In genomic region chr19:2634228-2634951, GRCh38 we compare ENCODE assay signal across 11 cellular contexts.
DNase-seq lines count a peak whose midpoint lies in the region; TF ChIP-seq lines count a peak whose summit lies in the region.
"Had no signal": no experiment of that assay in that cellular context is flagged by ENCODE, and none has a peak within 500 bp of the region (broad histone marks: within the 10 kb centered on the region; RNA-seq: fewer than 3 reads in every experiment).

No MANE protein-coding gene starts in this region.

- peak overlapping the region; percentile 92 for H3K27ac ChIP-seq in left ventricle myocardium inferior (replicated peaks)
- H3K27ac ChIP-seq: epithelial cell of prostate had no signal

- H3K36me3 ChIP-seq in adipocyte (ENCODE audit: control insufficient read depth, insufficient read depth, low read length, severe bottlenecking) (no peaks in the 10 kb centered on the region), left ventricle myocardium inferior (no peaks in the 10 kb centered on the region)
- H3K36me3 ChIP-seq: tibial nerve had no signal

- intact Hi-C loops in left ventricle myocardium inferior (cut with micrococcal nuclease), result no loop called here

- no peak for DNase-seq in adipocyte (ENCODE audit: low read depth)
- DNase-seq in left ventricle myocardium inferior, result peak; percentile 70
- peak; percentile 39 for DNase-seq in renal cortical epithelial cell (ENCODE audit: low read depth)
- DNase-seq in NCI-H1694 (lab: John Stamatoyannopoulos, UW), result no peak
- DNase-seq in SK-N-DZ (ENCODE audit: low spot score), result no peak
- DNase-seq in middle frontal gyrus (ENCODE audit: extremely low spot score, low spot score), result no peak
- no peak for DNase-seq in SHP77 (lab: John Stamatoyannopoulos, UW)
- DNase-seq: amniotic stem cell had no signal

- H3K4me1 ChIP-seq in adipocyte (ENCODE audit: control insufficient read depth, insufficient read depth, low read length), result peaks cover 42% of the 10 kb centered on the region
- peaks cover 41% of the 10 kb centered on the region for H3K4me1 ChIP-seq in left ventricle myocardium inferior

- H3K9me3 ChIP-seq in adipocyte (ENCODE audit: control insufficient read depth, low read length), result peaks cover 14% of the 10 kb centered on the region
- H3K9me3 ChIP-seq in left ventricle myocardium inferior (replicated peaks), result peaks cover 16% of the 10 kb centered on the region

- TF ChIP-seq CTCF in GM12873 (IDR thresholded peaks at IDR 0.05; ENCODE audit: insufficient read depth, low read depth, low read length, missing control alignments) (peak; percentile 12), left ventricle myocardium inferior (IDR thresholded peaks at IDR 0.05; ENCODE audit: borderline replicate concordance) (no peak)

- H3K9ac ChIP-seq in adipocyte (ENCODE audit: low read length), result peak overlapping the region; percentile 82

- H3K27me3 ChIP-seq in adipocyte (replicated peaks; ENCODE audit: control insufficient read depth, insufficient read depth, low read length) (no peaks in the 10 kb centered on the region), left ventricle myocardium inferior (ENCODE audit: low read depth) (peaks cover 10% of the 10 kb centered on the region)
- H3K27me3 ChIP-seq: tibial nerve had no signal

- H3K4me3 ChIP-seq in adipocyte (ENCODE audit: low read length) (peak overlapping the region; percentile 44), left ventricle myocardium inferior (peak overlapping the region; percentile 51)
- H3K4me3 ChIP-seq: tibial nerve had no signal

Comparison
In these comparisons a context has a peak if more than half of its experiments do, and no peak if none do; other contexts are left out.
1. DNase-seq: peak in left ventricle myocardium inferior (single experiment) and renal cortical epithelial cell (single experiment); none in adipocyte (single experiment), NCI-H1694 (single experiment), SK-N-DZ (single experiment), middle frontal gyrus (single experiment) and SHP77 (0 of 2).